Comparison of ENCODE assay signal across 14 cellular contexts in genomic region chrX:140123446-140123845, GRCh38.
A peak's percentile ranks its signal among the peaks of the same experiment; 100 is the strongest.
DNase-seq lines count a peak whose midpoint lies in the region; ATAC-seq and TF ChIP-seq lines count a peak whose summit lies in the region.
"Had no signal": no experiment of that assay in that cellular context is flagged by ENCODE, and none has a peak within 500 bp of the region (broad histone marks: within the 10 kb centered on the region; RNA-seq: fewer than 3 reads in every experiment).

No MANE protein-coding gene starts in this region.

- H3K27ac Mint-ChIP-seq in mesothelial cell of epicardium, result no peak overlapping the region
- H3K27ac Mint-ChIP-seq: activated naive CD8-positive, alpha-beta T cell treated with anti-CD3 and anti-CD28 coated beads for 36 hours; stimulated activated naive B cell treated with anti-CD40 and anti-IgM and Interleukin-4, amounts not matched to agents 10 μg/mL and 1 μg/mL and 100 μg/mL, for 72 hours had no signal

- ATAC-seq in HG02588 (IDR thresholded peaks at IDR 0.05; ENCODE audit: unreplicated experiment), result no peak
- no peak for ATAC-seq in GM18907 (IDR thresholded peaks at IDR 0.05; ENCODE audit: unreplicated experiment)
- no peak for ATAC-seq in GM21447 (IDR thresholded peaks at IDR 0.05; ENCODE audit: unreplicated experiment)
- ATAC-seq in GM18909 (IDR thresholded peaks at IDR 0.05; ENCODE audit: poor library complexity, unreplicated experiment), result no peak
- ATAC-seq: stimulated activated naive B cell treated with anti-CD40 and anti-IgM and Interleukin-4, amounts not matched to agents 10 μg/mL and 1 μg/mL and 100 μg/mL, for 72 hours had no signal

- H3K4me1 Mint-ChIP-seq in mesothelial cell of epicardium, result no peaks in the 10 kb centered on the region
- H3K4me1 Mint-ChIP-seq: activated naive CD8-positive, alpha-beta T cell treated with anti-CD3 and anti-CD28 coated beads for 36 hours; stimulated activated naive B cell treated with anti-CD40 and anti-IgM and Interleukin-4, amounts not matched to agents 10 μg/mL and 1 μg/mL and 100 μg/mL, for 72 hours had no signal

- no peak overlapping the region for H3K4me3 ChIP-seq in brain microvascular endothelial cell (ENCODE audit: low read depth, low read length)

- H3K27me3 ChIP-seq in brain microvascular endothelial cell (replicated peaks), result no peaks in the 10 kb centered on the region

- peaks cover 24% of the 10 kb centered on the region for H3K9me3 Mint-ChIP-seq in mesothelial cell of epicardium
- H3K9me3 Mint-ChIP-seq: activated naive CD8-positive, alpha-beta T cell treated with anti-CD3 and anti-CD28 coated beads for 36 hours had no signal

- peaks cover 19% of the 10 kb centered on the region for H3K27me3 Mint-ChIP-seq in mesothelial cell of epicardium (ENCODE audit: low read depth)
- H3K27me3 Mint-ChIP-seq: activated naive CD8-positive, alpha-beta T cell treated with anti-CD3 and anti-CD28 coated beads for 36 hours had no signal

- H3K4me3 Mint-ChIP-seq in mesothelial cell of epicardium, result no peak overlapping the region
- H3K4me3 Mint-ChIP-seq: activated naive CD8-positive, alpha-beta T cell treated with anti-CD3 and anti-CD28 coated beads for 36 hours; stimulated activated naive B cell treated with anti-CD40 and anti-IgM and Interleukin-4, amounts not matched to agents 10 μg/mL and 1 μg/mL and 100 μg/mL, for 72 hours had no signal

- peak; percentile 66 for TF ChIP-seq CTCF in brain microvascular endothelial cell (IDR thresholded peaks at IDR 0.05; ENCODE audit: low read depth, low read length, missing control alignments)
- TF ChIP-seq CTCF in mesothelial cell of epicardium (IDR thresholded peaks at IDR 0.05; ENCODE audit: unreplicated experiment), result peak; percentile 34

- peak; percentile 24 for DNase-seq in ELR (ENCODE audit: low read depth)
- peak; percentile 9 for DNase-seq in HT-29 (ENCODE audit: low spot score)
- DNase-seq in brain microvascular endothelial cell, result no peak
- DNase-seq in mesothelial cell of epicardium (ENCODE audit: low spot score in 2 of 2, unreplicated experiment in 2 of 2), result no peak
- DNase-seq: activated naive CD8-positive, alpha-beta T cell treated with anti-CD3 and anti-CD28 coated beads for 36 hours; C1 segment of cervical spinal cord; NCI-H2081; NCI-H82; stimulated activated CD4-positive, alpha-beta T cell treated with anti-CD3 and anti-CD28 coated beads, Interleukin-4, amount 100 ng/mL, for 4 hours; stimulated activated naive B cell treated with anti-CD40 and anti-IgM and Interleukin-4, amounts not matched to agents 10 μg/mL and 1 μg/mL and 100 μg/mL, for 72 hours had no signal

- no peaks in the 10 kb centered on the region for H3K36me3 Mint-ChIP-seq in mesothelial cell of epicardium
- H3K36me3 Mint-ChIP-seq: activated naive CD8-positive, alpha-beta T cell treated with anti-CD3 and anti-CD28 coated beads for 36 hours; stimulated activated naive B cell treated with anti-CD40 and anti-IgM and Interleukin-4, amounts not matched to agents 10 μg/mL and 1 μg/mL and 100 μg/mL, for 72 hours had no signal

- in situ Hi-C loops in brain microvascular endothelial cell (cut with HindIII; ENCODE audit: low pct_ligation_motif_present, low sequenced_read_pairs), result no loop called here

- no peak overlapping the region for H3K27ac ChIP-seq in brain microvascular endothelial cell

- no peaks in the 10 kb centered on the region for H3K36me3 ChIP-seq in brain microvascular endothelial cell (replicated peaks)

Comparison
In these comparisons a context has a peak if more than half of its experiments do, and no peak if none do; other contexts are left out.
1. DNase-seq: peak in ELR (single experiment) and HT-29 (single experiment); none in brain microvascular endothelial cell (single experiment) and mesothelial cell of epicardium (0 of 2).